ENCODE assay signal across 1 cellular context in genomic region chr7:94656925-94657731, GRCh38.
TF ChIP-seq lines count a peak whose summit lies in the region.

No MANE protein-coding gene starts in this region.

TF ChIP-seq in GM12878, 131 proteins besides CTCF, POLR2A, EP300 and RAD21 (continued from another document):
- TF ChIP-seq FOXM1 (IDR thresholded peaks at IDR 0.05; ENCODE audit: low read depth, low read length) (no peak), CUX1 (IDR thresholded peaks at IDR 0.05; ENCODE audit: insufficient replicate concordance, low read depth, low read length) (no peak), IKZF1 (conservative IDR thresholded peaks at IDR 0.05) (0 out of 2 replicates have a peak, but pooled peaks have one; percentile 18), JUND (IDR thresholded peaks at IDR 0.05; ENCODE audit: low read depth, low read length) (no peak)
